Comparison of ENCODE assay signal across 1 cellular context in genomic region chr1:236685205-236685916, GRCh38.
TF ChIP-seq lines count a peak whose summit lies in the region.

No MANE protein-coding gene starts in this region.

TF ChIP-seq in HEK293, 187 proteins besides CTCF, POLR2A, EP300 and RAD21 (continued from another document):
- TF ChIP-seq FEZF1 (tag by site-specific recombination; IDR thresholded peaks at IDR 0.05) (no peak), ZNF394 (tag by site-specific recombination; IDR thresholded peaks at IDR 0.05; ENCODE audit: borderline replicate concordance) (no peak), EGR2 (tag by site-specific recombination; IDR thresholded peaks at IDR 0.05; ENCODE audit: low read depth) (no peak), ZNF274 (IDR thresholded peaks at IDR 0.05; ENCODE audit: low read length) (no peak), ZNF274 (tag by site-specific recombination; IDR thresholded peaks at IDR 0.05; ENCODE audit: borderline replicate concordance) (no peak), ZNF664 (tag by site-specific recombination; IDR thresholded peaks at IDR 0.05) (no peak), ZXDB (tag by site-specific recombination; IDR thresholded peaks at IDR 0.05) (no peak), ZSCAN4 (tag by site-specific recombination; IDR thresholded peaks at IDR 0.05) (no peak), ZBTB48 (tag by site-specific recombination; IDR thresholded peaks at IDR 0.05) (no peak; the same call in 1 of the 2 replicates), ZNF37A (tag by site-specific recombination; IDR thresholded peaks at IDR 0.05) (no peak), SCRT2 (tag by site-specific recombination; IDR thresholded peaks at IDR 0.05) (no peak), ZNF155 (tag by site-specific recombination; IDR thresholded peaks at IDR 0.05) (no peak; the same call in 1 of the 2 replicates), ZNF776 (tag by site-specific recombination; IDR thresholded peaks at IDR 0.05; ENCODE audit: borderline replicate concordance) (peak; percentile 61; the same call in 1 of the 2 replicates), ZNF791 (tag by site-specific recombination; IDR thresholded peaks at IDR 0.05) (peak; percentile 85; the same call in 1 of the 2 replicates), ZBTB17 (tag by site-specific recombination; IDR thresholded peaks at IDR 0.05) (peak; percentile 46; the same call in 1 of the 2 replicates), ZSCAN16 (tag by site-specific recombination; IDR thresholded peaks at IDR 0.05) (no peak; the same call in 1 of the 2 replicates), ZNF19 (tag by site-specific recombination; IDR thresholded peaks at IDR 0.05; ENCODE audit: low read depth) (no peak), ZNF2 (tag by site-specific recombination; IDR thresholded peaks at IDR 0.05) (no peak), SALL2 (tag by site-specific recombination; IDR thresholded peaks at IDR 0.05; ENCODE audit: borderline replicate concordance) (peak; percentile 43; the same call in 1 of the 2 replicates), ZNF202 (tag by site-specific recombination; IDR thresholded peaks at IDR 0.05; ENCODE audit: borderline replicate concordance) (peak; percentile 84), ZSCAN30 (tag by site-specific recombination; IDR thresholded peaks at IDR 0.05) (no peak), MEIS1 (CRISPR knock-in tag; IDR thresholded peaks at IDR 0.05; ENCODE audit: borderline replicate concordance) (no peak), ZNF239 (tag by site-specific recombination; IDR thresholded peaks at IDR 0.05) (no peak), ZNF223 (tag by site-specific recombination; IDR thresholded peaks at IDR 0.05) (no peak; the same call in 1 of the 2 replicates), ZNF157 (tag by site-specific recombination; IDR thresholded peaks at IDR 0.05) (0 out of 2 replicates have a peak, but pooled peaks have one; percentile 44), ZNF148 (tag by site-specific recombination; IDR thresholded peaks at IDR 0.05; ENCODE audit: borderline replicate concordance) (peak; percentile 97), ZNF518A (tag by site-specific recombination; conservative IDR thresholded peaks at IDR 0.05; ENCODE audit: low read depth) (no peak), ELK4 (IDR thresholded peaks at IDR 0.05; ENCODE audit: borderline replicate concordance, low read depth, low read length) (no peak), SETDB1 (IDR thresholded peaks at IDR 0.05; ENCODE audit: insufficient read length, low read length) (no peak), PRDM6 (tag by site-specific recombination; IDR thresholded peaks at IDR 0.05) (no peak), KLF7 (tag by site-specific recombination; IDR thresholded peaks at IDR 0.05; ENCODE audit: borderline replicate concordance) (no peak), MZF1 (tag by site-specific recombination; IDR thresholded peaks at IDR 0.05; ENCODE audit: borderline replicate concordance) (no peak)
- TF ChIP-seq, protein P1, sequence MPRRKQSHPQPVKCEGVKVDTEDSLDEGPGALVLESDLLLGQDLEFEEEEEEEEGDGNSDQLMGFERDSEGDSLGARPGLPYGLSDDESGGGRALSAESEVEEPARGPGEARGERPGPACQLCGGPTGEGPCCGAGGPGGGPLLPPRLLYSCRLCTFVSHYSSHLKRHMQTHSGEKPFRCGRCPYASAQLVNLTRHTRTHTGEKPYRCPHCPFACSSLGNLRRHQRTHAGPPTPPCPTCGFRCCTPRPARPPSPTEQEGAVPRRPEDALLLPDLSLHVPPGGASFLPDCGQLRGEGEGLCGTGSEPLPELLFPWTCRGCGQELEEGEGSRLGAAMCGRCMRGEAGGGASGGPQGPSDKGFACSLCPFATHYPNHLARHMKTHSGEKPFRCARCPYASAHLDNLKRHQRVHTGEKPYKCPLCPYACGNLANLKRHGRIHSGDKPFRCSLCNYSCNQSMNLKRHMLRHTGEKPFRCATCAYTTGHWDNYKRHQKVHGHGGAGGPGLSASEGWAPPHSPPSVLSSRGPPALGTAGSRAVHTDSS (tag by site-specific recombination; IDR thresholded peaks at IDR 0.05), result no peak
- TF ChIP-seq, protein P2, sequence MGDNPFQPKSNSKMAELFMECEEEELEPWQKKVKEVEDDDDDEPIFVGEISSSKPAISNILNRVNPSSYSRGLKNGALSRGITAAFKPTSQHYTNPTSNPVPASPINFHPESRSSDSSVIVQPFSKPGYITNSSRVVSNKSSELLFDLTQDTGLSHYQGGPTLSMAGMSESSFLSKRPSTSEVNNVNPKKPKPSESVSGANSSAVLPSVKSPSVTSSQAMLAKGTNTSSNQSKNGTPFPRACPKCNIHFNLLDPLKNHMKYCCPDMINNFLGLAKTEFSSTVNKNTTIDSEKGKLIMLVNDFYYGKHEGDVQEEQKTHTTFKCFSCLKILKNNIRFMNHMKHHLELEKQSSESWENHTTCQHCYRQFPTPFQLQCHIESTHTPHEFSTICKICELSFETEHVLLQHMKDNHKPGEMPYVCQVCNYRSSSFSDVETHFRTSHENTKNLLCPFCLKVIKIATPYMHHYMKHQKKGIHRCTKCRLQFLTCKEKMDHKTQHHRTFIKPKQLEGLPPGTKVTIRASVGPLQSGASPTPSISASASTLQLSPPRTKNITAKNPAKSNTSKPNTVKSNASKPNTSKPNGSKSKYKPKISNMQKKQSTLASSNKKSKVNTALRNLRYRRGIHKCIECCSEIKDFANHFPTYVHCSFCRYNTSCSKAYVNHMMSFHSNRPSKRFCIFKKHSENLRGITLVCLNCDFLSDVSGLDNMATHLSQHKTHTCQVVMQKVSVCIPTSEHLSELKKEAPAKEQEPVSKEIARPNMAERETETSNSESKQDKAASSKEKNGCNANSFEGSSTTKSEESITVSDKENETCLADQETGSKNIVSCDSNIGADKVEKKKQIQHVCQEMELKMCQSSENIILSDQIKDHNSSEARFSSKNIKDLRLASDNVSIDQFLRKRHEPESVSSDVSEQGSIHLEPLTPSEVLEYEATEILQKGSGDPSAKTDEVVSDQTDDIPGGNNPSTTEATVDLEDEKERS (tag by site-specific recombination; IDR thresholded peaks at IDR 0.05), result no peak
- TF ChIP-seq, protein P3, sequence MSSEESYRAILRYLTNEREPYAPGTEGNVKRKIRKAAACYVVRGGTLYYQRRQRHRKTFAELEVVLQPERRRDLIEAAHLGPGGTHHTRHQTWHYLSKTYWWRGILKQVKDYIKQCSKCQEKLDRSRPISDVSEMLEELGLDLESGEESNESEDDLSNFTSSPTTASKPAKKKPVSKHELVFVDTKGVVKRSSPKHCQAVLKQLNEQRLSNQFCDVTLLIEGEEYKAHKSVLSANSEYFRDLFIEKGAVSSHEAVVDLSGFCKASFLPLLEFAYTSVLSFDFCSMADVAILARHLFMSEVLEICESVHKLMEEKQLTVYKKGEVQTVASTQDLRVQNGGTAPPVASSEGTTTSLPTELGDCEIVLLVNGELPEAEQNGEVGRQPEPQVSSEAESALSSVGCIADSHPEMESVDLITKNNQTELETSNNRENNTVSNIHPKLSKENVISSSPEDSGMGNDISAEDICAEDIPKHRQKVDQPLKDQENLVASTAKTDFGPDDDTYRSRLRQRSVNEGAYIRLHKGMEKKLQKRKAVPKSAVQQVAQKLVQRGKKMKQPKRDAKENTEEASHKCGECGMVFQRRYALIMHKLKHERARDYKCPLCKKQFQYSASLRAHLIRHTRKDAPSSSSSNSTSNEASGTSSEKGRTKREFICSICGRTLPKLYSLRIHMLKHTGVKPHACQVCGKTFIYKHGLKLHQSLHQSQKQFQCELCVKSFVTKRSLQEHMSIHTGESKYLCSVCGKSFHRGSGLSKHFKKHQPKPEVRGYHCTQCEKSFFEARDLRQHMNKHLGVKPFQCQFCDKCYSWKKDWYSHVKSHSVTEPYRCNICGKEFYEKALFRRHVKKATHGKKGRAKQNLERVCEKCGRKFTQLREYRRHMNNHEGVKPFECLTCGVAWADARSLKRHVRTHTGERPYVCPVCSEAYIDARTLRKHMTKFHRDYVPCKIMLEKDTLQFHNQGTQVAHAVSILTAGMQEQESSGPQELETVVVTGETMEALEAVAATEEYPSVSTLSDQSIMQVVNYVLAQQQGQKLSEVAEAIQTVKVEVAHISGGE (tag by site-specific recombination; conservative IDR thresholded peaks at IDR 0.05; ENCODE audit: low read depth), result 0 out of 2 replicates have a peak, but pooled peaks have one; percentile 11
